In genomic region chr9:68702493-68702892, GRCh38 we compare ENCODE assay signal across 20 cellular contexts. TPM values are rescaled to one million over a fixed set of nuclear protein-coding genes. Genes with fewer than 3 reads are reported as not detected.
"Had no signal": no experiment of that assay in that cellular context is flagged by ENCODE, and none has a peak within 500 bp of the region (broad histone marks: within the 10 kb centered on the region; RNA-seq: fewer than 3 reads in every experiment).

No MANE protein-coding gene starts in this region.

- ATAC-seq: activated CD4-positive, CD25-positive, alpha-beta regulatory T cell treated with anti-CD3 and anti-CD28 coated beads, Interleukin-2, amount 50 U/mL, for 24 hours; effector memory CD8-positive, alpha-beta T cell; gastroesophageal sphincter; heart right ventricle; natural killer cell had no signal

- H3K36me3 Mint-ChIP-seq: activated naive CD8-positive, alpha-beta T cell treated with anti-CD3 and anti-CD28 coated beads for 36 hours; natural killer cell had no signal

- H3K27ac Mint-ChIP-seq: activated naive CD8-positive, alpha-beta T cell treated with anti-CD3 and anti-CD28 coated beads for 36 hours; activated T-helper 1 cell treated with anti-CD3 and anti-CD28 coated beads, Interleukin-12 subunit alpha, Interleukin-12 subunit beta, Interleukin-2, Interleukin-4 antibody, amounts not matched to agents 30 ng/mL and 10 ng/mL and 1 ng/mL, durations not matched to agents 14 hours and 24 hours and 36 hours; effector memory CD8-positive, alpha-beta T cell; natural killer cell; progenitor cell of endocrine pancreas had no signal

- H3K4me3 Mint-ChIP-seq: activated naive CD8-positive, alpha-beta T cell treated with anti-CD3 and anti-CD28 coated beads for 36 hours; activated T-helper 1 cell treated with anti-CD3 and anti-CD28 coated beads, Interleukin-12 subunit alpha, Interleukin-12 subunit beta, Interleukin-2, Interleukin-4 antibody, amounts not matched to agents 30 ng/mL and 10 ng/mL and 1 ng/mL, durations not matched to agents 14 hours and 24 hours and 36 hours; effector memory CD8-positive, alpha-beta T cell; natural killer cell had no signal

- DNase-seq: activated CD4-positive, alpha-beta T cell treated with anti-CD3 and anti-CD28 coated beads, Interleukin-2, amount 50 U/mL, for 1 hour; activated CD8-positive, alpha-beta memory T cell treated with anti-CD3 and anti-CD28 coated beads for 24 hours; activated naive CD8-positive, alpha-beta T cell treated with anti-CD3 and anti-CD28 coated beads for 36 hours; anterior cingulate cortex; dermis blood vessel endothelial cell; effector memory CD8-positive, alpha-beta T cell; heart right ventricle; islet precursor cell; left ventricle myocardium inferior; natural killer cell; nucleus accumbens; small intestine; stimulated activated CD4-positive, alpha-beta T cell treated with anti-CD3 and anti-CD28 coated beads, Interleukin-4, amount 100 ng/mL, for 24 hours; stimulated activated naive CD4-positive, alpha-beta T cell treated with Interleukin-2 at 50 U/mL for 16 hours; substantia nigra had no signal

- H3K9me3 Mint-ChIP-seq: activated naive CD8-positive, alpha-beta T cell treated with anti-CD3 and anti-CD28 coated beads for 36 hours; activated T-helper 1 cell treated with anti-CD3 and anti-CD28 coated beads, Interleukin-12 subunit alpha, Interleukin-12 subunit beta, Interleukin-2, Interleukin-4 antibody, amounts not matched to agents 30 ng/mL and 10 ng/mL and 1 ng/mL, durations not matched to agents 14 hours and 24 hours and 36 hours; effector memory CD8-positive, alpha-beta T cell; natural killer cell had no signal

RNA-seq across cellular contexts. Expression of gene PIP5K1B, which starts 2.5 kb away (rescaled TPM):
- total RNA-seq: chondrocyte, dermis blood vessel endothelial cell had no signal
